28 cellular contexts compared by ENCODE assay signal in genomic region chr20:63359937-63360849, GRCh38. TPM values are rescaled to one million over a fixed set of nuclear protein-coding genes. Genes with fewer than 3 reads are reported as not detected.
A peak's percentile ranks its signal among the peaks of the same experiment; 100 is the strongest.
DNase-seq lines count a peak whose midpoint lies in the region; ATAC-seq and TF ChIP-seq lines count a peak whose summit lies in the region.
"Had no signal": no experiment of that assay in that cellular context is flagged by ENCODE, and none has a peak within 500 bp of the region (broad histone marks: within the 10 kb centered on the region; RNA-seq: fewer than 3 reads in every experiment).

No MANE protein-coding gene starts in this region.

- H2BK120ac ChIP-seq in H9 (ENCODE audit: low read depth, low read length, poor library complexity, severe bottlenecking) (no peak overlapping the region), neuronal stem cell (ENCODE audit: low read depth, low read length) (no peak overlapping the region)

- H4K8ac ChIP-seq in H9 (replicated peaks; ENCODE audit: insufficient read length, low read depth, low read length) (no peak overlapping the region), neuronal stem cell (ENCODE audit: low read depth, low read length) (no peak overlapping the region)

- H3K36me3 ChIP-seq in neuronal stem cell (replicated peaks in 1 of 2; ENCODE audit: control insufficient read depth in 2 of 2, insufficient read depth in 2 of 2, low read length in 2 of 2) = no peaks in the 10 kb centered on the region
- no peaks in the 10 kb centered on the region for H3K36me3 ChIP-seq in CD8-positive, alpha-beta memory T cell (ENCODE audit: insufficient read depth, low read length)
- H3K36me3 ChIP-seq: BLaER1 treated with 17β-estradiol and CSF1 and Interleukin-3, amounts not matched to agents 10 nM and 100 nM; breast epithelium; colonic mucosa; esophagus muscularis mucosa had no signal

- H3K27me3 ChIP-seq in H9 (ENCODE audit: insufficient read depth, low read length) (no peaks in the 10 kb centered on the region; the same call in 1 of the 2 replicates), neuronal stem cell (ENCODE audit: control insufficient read depth in 3 of 3, insufficient read depth in 3 of 3, low read depth in 1 of 3, low read length in 3 of 3) (peaks cover 0 to 75% (median 36%) of the 10 kb centered on the region in 3 experiments)
- no peaks in the 10 kb centered on the region for H3K27me3 ChIP-seq in CD8-positive, alpha-beta memory T cell (ENCODE audit: insufficient read depth, low read length, poor library complexity, severe bottlenecking)

- POLR2A ChIA-PET in CD8-positive, alpha-beta memory T cell (lab: Charles Lee) = no interaction called here

- no CpG with 5 or more reads among the region's 38 CpGs for WGBS in H9 (ENCODE audit: extremely low coverage, insufficient read length, low lambda C conversion rate)
- WGBS in neuronal stem cell (ENCODE audit: extremely low coverage in 2 of 2, insufficient read length in 2 of 2, insufficient replicate concordance in 1 of 2), 2 donors = no CpG with 5 or more reads among the region's 38 CpGs

- H3K23ac ChIP-seq in H9 (ENCODE audit: insufficient read length, low read depth, low read length) (no peak overlapping the region), neuronal stem cell (ENCODE audit: low read depth, low read length, poor library complexity) (peak overlapping the region; percentile 29)

- H2BK15ac ChIP-seq in H9 (ENCODE audit: low read depth, low read length) (no peak overlapping the region), neuronal stem cell (ENCODE audit: low read length) (no peak overlapping the region)

- H3K79me2 ChIP-seq in H9 (ENCODE audit: insufficient read depth, low read length) = no peaks in the 10 kb centered on the region

- DNase-seq in H9 (no peak), neuronal stem cell (ENCODE audit: low spot score) (no peak), DMS53 (lab: John Stamatoyannopoulos, UW) (no peak)
- DNase-seq in CD8-positive, alpha-beta memory T cell = no peak
- DNase-seq: activated CD4-positive, alpha-beta T cell treated with anti-CD3 and anti-CD28 coated beads, Interleukin-2, amount 50 U/mL, for 1 hour; activated naive CD4-positive, alpha-beta T cell treated with anti-CD3 and anti-CD28 coated beads, Interleukin-2, amount 50 U/mL, for 16 hours; amniotic stem cell; colonic mucosa; COR-L47; DND-41; Kasumi-1; NCI-H1694 treated with DMSO at 0.1 percent for 48 hours; NCI-H510A; OCI-M1; stimulated activated naive CD4-positive, alpha-beta T cell had no signal

- H3K56ac ChIP-seq in H9 (ENCODE audit: insufficient read length, low read depth, low read length) = no peak overlapping the region

- peak overlapping the region in 1 of 3 experiments; percentile 54; a peak in 1 of 7 replicates for H3K27ac Mint-ChIP-seq in H9
- H3K27ac Mint-ChIP-seq in brain = peak overlapping the region in 3 of 5 experiments; percentile 69 to 82 (median 76)
- peak overlapping the region in 1 of 8 donors; percentile 83 for H3K27ac Mint-ChIP-seq in CD8-positive, alpha-beta memory T cell
- H3K27ac Mint-ChIP-seq: endodermal cell, nephron progenitor cell had no signal

- peaks cover 39% of the 10 kb centered on the region for H3K27me3 Mint-ChIP-seq in H9 (ENCODE audit: low read depth)
- peaks cover 6% of the 10 kb centered on the region for H3K27me3 Mint-ChIP-seq in brain
- H3K27me3 Mint-ChIP-seq in CD8-positive, alpha-beta memory T cell = peaks cover 9 to 18% of the 10 kb centered on the region in 2 donors

- no peak overlapping the region for H3K9ac ChIP-seq in H9 (ENCODE audit: extremely low read depth, insufficient read length, low read length)
- H3K9ac ChIP-seq in neuronal stem cell (ENCODE audit: low read depth, low read length, poor library complexity) = no peak overlapping the region
- H3K9ac ChIP-seq: BLaER1 treated with 17β-estradiol and CSF1 and Interleukin-3, amounts not matched to agents 10 nM and 100 nM had no signal

- H3K4me3 ChIP-seq in iPS-11a (ENCODE audit: low read depth, low read length) = peak overlapping the region; percentile 35
- H3K4me3 ChIP-seq in neuronal stem cell (ENCODE audit: low read length in 2 of 2) = peak overlapping the region in 1 of 2 donors; percentile 75
- H3K4me3 ChIP-seq in CD8-positive, alpha-beta memory T cell (ENCODE audit: low read length) = no peak overlapping the region
- H3K4me3 ChIP-seq: BLaER1 treated with 17β-estradiol and CSF1 and Interleukin-3, amounts not matched to agents 10 nM and 100 nM; colonic mucosa had no signal

- H2BK5ac ChIP-seq in H9 (ENCODE audit: insufficient read length, low read length) (no peak overlapping the region), neuronal stem cell (ENCODE audit: low read length) (no peak overlapping the region)

- H3K27ac ChIP-seq in H9 (ENCODE audit: insufficient read length, low read depth, low read length) (no peak overlapping the region), neuronal stem cell (replicated peaks; ENCODE audit: low read length) (no peak overlapping the region)
- H3K27ac ChIP-seq in CD8-positive, alpha-beta memory T cell (ENCODE audit: low read depth, low read length) = no peak overlapping the region
- H3K27ac ChIP-seq: BLaER1 treated with 17β-estradiol and CSF1 and Interleukin-3, amounts not matched to agents 10 nM and 100 nM; breast epithelium; colonic mucosa; esophagus muscularis mucosa had no signal

- peaks cover 6% of the 10 kb centered on the region for H3K23me2 ChIP-seq in H9 (ENCODE audit: insufficient read length, low read depth, low read length, poor library complexity, severe bottlenecking)

- no peak overlapping the region for H3K4ac ChIP-seq in H9 (ENCODE audit: low read depth, low read length)
- H3K4ac ChIP-seq in neuronal stem cell (ENCODE audit: low read length) = no peak overlapping the region

- no peak overlapping the region for H2AK5ac ChIP-seq in H9 (ENCODE audit: insufficient read length, low read length)
- H2AK5ac ChIP-seq in neuronal stem cell (ENCODE audit: low read depth, low read length) = peak overlapping the region; percentile 8

- H4K91ac ChIP-seq in H9 (ENCODE audit: insufficient read length, low read depth, low read length) (no peak overlapping the region), neuronal stem cell (ENCODE audit: low read depth, low read length, poor library complexity) (no peak overlapping the region)

- H3K4me3 Mint-ChIP-seq in H9 (peak overlapping the region; percentile 12 to 71; a peak in 4 of 5 replicates), brain (peak overlapping the region; percentile 67 to 81 (median 78))
- H3K4me3 Mint-ChIP-seq in CD8-positive, alpha-beta memory T cell = no peak overlapping the region
- H3K4me3 Mint-ChIP-seq: endodermal cell, nephron progenitor cell had no signal

- H2BK12ac ChIP-seq in H9 (ENCODE audit: insufficient read length, low read depth, low read length) (no peak overlapping the region), neuronal stem cell (ENCODE audit: low read length) (no peak overlapping the region)

- no peak overlapping the region for H2AFZ ChIP-seq in H9 (ENCODE audit: low read length)
- peak overlapping the region; percentile 75 for H2AFZ ChIP-seq in neuronal stem cell (ENCODE audit: low read length)

- CTCF ChIA-PET in CD8-positive, alpha-beta memory T cell (lab: Charles Lee) = no interaction called here

- H3K18ac ChIP-seq in H9 (ENCODE audit: insufficient read length, low read depth, low read length) (no peak overlapping the region), neuronal stem cell (ENCODE audit: low read length) (peak overlapping the region; percentile 85)

- peak overlapping the region; percentile 20 for H3K4me2 ChIP-seq in H9 (ENCODE audit: insufficient read depth, insufficient read length, low read length)
- H3K4me2 ChIP-seq in neuronal stem cell (ENCODE audit: insufficient read depth, low read length, poor library complexity, severe bottlenecking) = peak overlapping the region; percentile 91
- H3K4me2 ChIP-seq: BLaER1 treated with 17β-estradiol and CSF1 and Interleukin-3, amounts not matched to agents 10 nM and 100 nM had no signal

- H3K14ac ChIP-seq in H9 (ENCODE audit: insufficient read depth, low read length) = no peak overlapping the region
- H3K14ac ChIP-seq in neuronal stem cell (ENCODE audit: low read length) = no peak overlapping the region

- H3K9me3 Mint-ChIP-seq in H9 = no peaks in the 10 kb centered on the region; a peak in 1 of 5 replicates
- H3K9me3 Mint-ChIP-seq in brain = no peaks in the 10 kb centered on the region
- no peaks in the 10 kb centered on the region for H3K9me3 Mint-ChIP-seq in CD8-positive, alpha-beta memory T cell
- H3K9me3 Mint-ChIP-seq: endodermal cell, nephron progenitor cell had no signal

- no peak overlapping the region for H2BK20ac ChIP-seq in H9 (ENCODE audit: low read depth, low read length, poor library complexity, severe bottlenecking)

- TF ChIP-seq CTCF in H9 (conservative IDR thresholded peaks at IDR 0.05) = no peak
- TF ChIP-seq CTCF in brain (conservative IDR thresholded peaks at IDR 0.05) = no peak

- H4K5ac ChIP-seq in H9 (ENCODE audit: insufficient read length, low read depth, low read length) = no peak overlapping the region

- H3K9me3 ChIP-seq in H9 (ENCODE audit: control insufficient read depth, low read depth, low read length) (no peaks in the 10 kb centered on the region), neuronal stem cell (replicated peaks in 1 of 2; ENCODE audit: control insufficient read depth in 2 of 2, insufficient read depth in 1 of 2, low read depth in 1 of 2, low read length in 2 of 2) (no peaks in the 10 kb centered on the region)
- no peaks in the 10 kb centered on the region for H3K9me3 ChIP-seq in CD8-positive, alpha-beta memory T cell (ENCODE audit: low read length)
- H3K9me3 ChIP-seq: BLaER1 treated with 17β-estradiol and CSF1 and Interleukin-3, amounts not matched to agents 10 nM and 100 nM; breast epithelium; colonic mucosa; esophagus muscularis mucosa had no signal

- no peaks in the 10 kb centered on the region for H3K79me1 ChIP-seq in H9 (ENCODE audit: insufficient read depth, low read depth, low read length, poor library complexity, severe bottlenecking)
- H3K79me1 ChIP-seq in neuronal stem cell (ENCODE audit: low read depth, low read length) = no peaks in the 10 kb centered on the region

- peaks cover 10 to 25% of the 10 kb centered on the region in 2 experiments for H3K4me1 Mint-ChIP-seq in H9
- H3K4me1 Mint-ChIP-seq in brain = peaks cover 32% of the 10 kb centered on the region
- peaks cover 0 to 7% (median 1%) of the 10 kb centered on the region in 3 donors for H3K4me1 Mint-ChIP-seq in CD8-positive, alpha-beta memory T cell

- H4K20me1 ChIP-seq in H9 (ENCODE audit: control insufficient read depth, insufficient read depth, insufficient read length) = no peaks in the 10 kb centered on the region

- H3T11ph ChIP-seq in H9 (ENCODE audit: low read length) = no peak overlapping the region

- H3K4me1 ChIP-seq in H9 (ENCODE audit: insufficient read depth, low read length) (no peaks in the 10 kb centered on the region; the same call in 1 of the 2 replicates), neuronal stem cell (ENCODE audit: control insufficient read depth in 2 of 2, insufficient read depth in 1 of 2, low read depth in 1 of 2, low read length in 2 of 2) (peaks cover 17 to 29% of the 10 kb centered on the region in 2 donors)
- H3K4me1 ChIP-seq in CD8-positive, alpha-beta memory T cell (ENCODE audit: insufficient read depth, low read length) = no peaks in the 10 kb centered on the region
- H3K4me1 ChIP-seq: breast epithelium, colonic mucosa had no signal

- H3K36me3 Mint-ChIP-seq in H9 (ENCODE audit: insufficient read depth in 1 of 3, low read depth in 3 of 3) = no peaks in the 10 kb centered on the region
- no peaks in the 10 kb centered on the region for H3K36me3 Mint-ChIP-seq in brain
- no peaks in the 10 kb centered on the region for H3K36me3 Mint-ChIP-seq in CD8-positive, alpha-beta memory T cell

- ATAC-seq in GM21786 (IDR thresholded peaks at IDR 0.05; ENCODE audit: unreplicated experiment) (no peak), HG02623 (IDR thresholded peaks at IDR 0.05; ENCODE audit: unreplicated experiment) (no peak)

RNA-seq across cellular contexts. Expression of gene CHRNA4, which starts 1.0 kb away (rescaled TPM):
- 1.1 and 2.5 TPM in 2 replicates for total RNA-seq in H9 (2021)
- polyA plus RNA-seq in brain (ENCODE audit: insufficient read depth, low read depth, low replicate concordance) = 6.4 TPM
- polyA plus RNA-seq in neuronal stem cell (2013, experiment 1 of 2) = 0.29 TPM
- 0.19 TPM for polyA plus RNA-seq in neuronal stem cell (2013, experiment 2 of 2)
- total RNA-seq in CD8-positive, alpha-beta memory T cell = not detected
- polyA plus RNA-seq in CD8-positive, alpha-beta memory T cell = not detected
- total RNA-seq: breast epithelium; esophagus muscularis mucosa; mucosa of gallbladder; T-helper 2 cell treated with Interferon-gamma antibody and Interleukin-4, amounts not matched to agents 100 ng/mL and 5 ng/mL, for 36 hours had no signal
- polyA plus RNA-seq: AG04450, keratinocyte had no signal

Comparison
In these comparisons a context has a peak if more than half of its experiments do, and no peak if none do; other contexts are left out.
1. H3K4me3 Mint-ChIP-seq: peak in H9 (2 of 2) and brain (5 of 5); none in CD8-positive, alpha-beta memory T cell (0 of 7).